In the genomic region with DNA sequence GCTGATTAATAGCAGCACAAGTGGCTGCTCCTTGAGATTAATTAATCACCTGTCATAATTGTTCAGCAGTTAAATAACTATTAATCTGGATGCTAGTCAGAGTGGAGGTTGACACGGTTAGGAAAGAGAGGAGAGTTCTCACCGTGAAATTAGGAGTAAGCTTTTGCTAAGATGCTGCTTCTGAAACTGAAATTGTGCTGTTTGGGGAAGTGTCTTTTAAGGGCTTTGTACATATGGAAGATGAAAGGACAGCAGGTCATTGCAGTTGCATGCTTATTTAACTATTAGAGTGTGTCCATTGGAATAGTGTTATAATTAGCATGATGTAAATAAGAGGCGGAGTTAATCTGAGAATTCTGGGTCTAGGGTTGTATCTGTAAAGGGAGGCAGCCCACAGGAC, we compare ENCODE assay signal across 25 cellular contexts.
"Had no signal": no experiment of that assay in that cellular context is flagged by ENCODE, and none has a peak within 500 bp of the region (broad histone marks: within the 10 kb centered on the region; RNA-seq: fewer than 3 reads in every experiment).

No MANE protein-coding gene starts in this region.

- H3K4me1 Mint-ChIP-seq: naive thymus-derived CD8-positive, alpha-beta T cell; nephron progenitor cell; stimulated activated memory B cell treated with anti-CD40 and anti-IgM and Interleukin-4, amounts not matched to agents 10 μg/mL and 1 μg/mL and 100 μg/mL, for 72 hours had no signal

- H3K36me3 Mint-ChIP-seq: naive thymus-derived CD8-positive, alpha-beta T cell; stimulated activated memory B cell treated with anti-CD40 and anti-IgM and Interleukin-4, amounts not matched to agents 10 μg/mL and 1 μg/mL and 100 μg/mL, for 72 hours had no signal

- H3K27ac ChIP-seq: epithelial cell of prostate, gastrocnemius medialis, lower lobe of right lung, prostate gland, skin epidermis, spleen, testis, tibial artery, upper lobe of left lung had no signal

- H3K27ac Mint-ChIP-seq: endodermal cell; naive thymus-derived CD8-positive, alpha-beta T cell; nephron progenitor cell; stimulated activated memory B cell treated with anti-CD40 and anti-IgM and Interleukin-4, amounts not matched to agents 10 μg/mL and 1 μg/mL and 100 μg/mL, for 72 hours had no signal

- FAIRE-seq: keratinocyte, urothelium cell line had no signal

- DNase-seq: effector CD8-positive, alpha-beta T cell; endodermal cell; foreskin fibroblast; gastrocnemius medialis; head of caudate nucleus; left ventricle myocardium superior; lower lobe of right lung; naive thymus-derived CD8-positive, alpha-beta T cell; nephron progenitor cell; nucleus accumbens; right cardiac atrium; spleen; stimulated activated CD4-positive, alpha-beta T cell treated with anti-CD3 and anti-CD28 coated beads, Interleukin-4, amount 100 ng/mL, for 4 hours; stimulated activated naive CD8-positive, alpha-beta T cell treated with anti-CD3 and anti-CD28 coated beads, Interleukin-15, Interleukin-2, amounts not matched to agents 100 U/mL and 50 U/mL, for 24 hours; substantia nigra; testis; tibial artery; upper lobe of left lung had no signal

- ATAC-seq: esophagus mucosa; gastrocnemius medialis; left ventricle myocardium superior; lower lobe of right lung; naive thymus-derived CD8-positive, alpha-beta T cell; right cardiac atrium; stimulated activated memory B cell treated with anti-CD40 and anti-IgM and Interleukin-4, amounts not matched to agents 10 μg/mL and 1 μg/mL and 100 μg/mL, for 72 hours; stimulated activated naive CD8-positive, alpha-beta T cell treated with anti-CD3 and anti-CD28 coated beads, Interleukin-15, Interleukin-2, amounts not matched to agents 100 U/mL and 50 U/mL, for 24 hours had no signal

- H3K27me3 Mint-ChIP-seq: naive thymus-derived CD8-positive, alpha-beta T cell; stimulated activated memory B cell treated with anti-CD40 and anti-IgM and Interleukin-4, amounts not matched to agents 10 μg/mL and 1 μg/mL and 100 μg/mL, for 72 hours had no signal

- H3K4me3 ChIP-seq: gastrocnemius medialis, lower lobe of right lung, prostate gland, skin epidermis, spleen, testis, tibial artery, upper lobe of left lung had no signal

- H3K27me3 ChIP-seq: gastrocnemius medialis, spleen, testis, tibial artery, upper lobe of left lung had no signal

- H3K9me3 Mint-ChIP-seq: endodermal cell, nephron progenitor cell had no signal

- H3K4me3 Mint-ChIP-seq: endodermal cell; naive thymus-derived CD8-positive, alpha-beta T cell; nephron progenitor cell; stimulated activated memory B cell treated with anti-CD40 and anti-IgM and Interleukin-4, amounts not matched to agents 10 μg/mL and 1 μg/mL and 100 μg/mL, for 72 hours had no signal

- H3K9me3 ChIP-seq: gastrocnemius medialis, lower lobe of right lung, prostate gland, testis, tibial artery, upper lobe of left lung had no signal

- H3K4me1 ChIP-seq: gastrocnemius medialis, lower lobe of right lung, prostate gland, spleen, testis, tibial artery, upper lobe of left lung had no signal

- H3K36me3 ChIP-seq: gastrocnemius medialis, lower lobe of right lung, prostate gland, spleen, tibial artery, upper lobe of left lung had no signal
